8 cellular contexts compared by ENCODE assay signal in genomic region chr14:21024668-21025373, GRCh38. TPM values are rescaled to one million over a fixed set of nuclear protein-coding genes. Genes with fewer than 3 reads are reported as not detected.
DNase-seq lines count a peak whose midpoint lies in the region; ATAC-seq and TF ChIP-seq lines count a peak whose summit lies in the region.

NDRG2 (minus strand) TSS chr14:21025061; CDS start chr14:21023315, 1,746 bp downstream.

- TF ChIP-seq CTCF in PC-9 (conservative IDR thresholded peaks at IDR 0.05): no peak

- DNase-seq in GM23248 (peak; percentile 37), PC-9 (peak in 1 of 2 experiments; percentile 56), foreskin melanocyte (peak; percentile 6)
- peak; percentile 90 for DNase-seq in activated effector memory CD4-positive, alpha-beta T cell treated with anti-CD3 and anti-CD28 coated beads, Interleukin-2, amount 50 U/mL, for 16 hours
- DNase-seq in stimulated activated naive CD8-positive, alpha-beta T cell treated with anti-CD3 and anti-CD28 coated beads, Interleukin-15, amount 100 ng/mL, for 72 hours: peak; percentile 57 to 61

- H4K20me1 ChIP-seq in GM23248 (ENCODE audit: insufficient read depth) (no peaks in the 10 kb centered on the region), PC-9 (ENCODE audit: insufficient read depth) (no peaks in the 10 kb centered on the region)

- H3K4me2 ChIP-seq in GM23248 (ENCODE audit: unreplicated experiment) (peak within 1 kb of the TSS; percentile 68), PC-9 (peak within 1 kb of the TSS; percentile 74)

- H3K4me3 ChIP-seq in ACC112 (ENCODE audit: low read depth, low read length): peak within 1 kb of the TSS; percentile 75
- H3K4me3 ChIP-seq in GM23248: peak within 1 kb of the TSS; percentile 51
- H3K4me3 ChIP-seq in PC-9: peak within 1 kb of the TSS; percentile 59
- peak within 1 kb of the TSS; percentile 41 for H3K4me3 ChIP-seq in neuron (ENCODE audit: low read length)

- H3K27me3 ChIP-seq in ACC112 (ENCODE audit: insufficient read depth, low read length) (peaks cover 80% of the 10 kb centered on the region), GM23248 (replicated peaks; ENCODE audit: insufficient read depth) (peaks cover 32% of the 10 kb centered on the region), PC-9 (ENCODE audit: insufficient read depth, low read depth) (no peaks in the 10 kb centered on the region), neuron (ENCODE audit: insufficient read depth, low read length) (peaks cover 59% of the 10 kb centered on the region)

- H3K9me2 ChIP-seq in GM23248 (ENCODE audit: insufficient read depth): no peaks in the 10 kb centered on the region
- no peaks in the 10 kb centered on the region for H3K9me2 ChIP-seq in PC-9 (ENCODE audit: insufficient read depth)

- in situ Hi-C loops in GM23248 (cut with MboI): no loop called here

- BruUV-seq in PC-9 (replicated peaks; lab: Mats Ljungman, UMichigan): no TSS peak

- no peaks in the 10 kb centered on the region for H3K79me2 ChIP-seq in ACC112 (ENCODE audit: control insufficient read depth, insufficient read depth, low read length, unreplicated experiment)
- no peaks in the 10 kb centered on the region for H3K79me2 ChIP-seq in GM23248 (ENCODE audit: insufficient read depth)
- H3K79me2 ChIP-seq in PC-9 (ENCODE audit: low read depth): no peaks in the 10 kb centered on the region

- H3K36me3 ChIP-seq in ACC112 (ENCODE audit: insufficient read depth, low read length) (no peaks in the 10 kb centered on the region), GM23248 (ENCODE audit: low read depth) (no peaks in the 10 kb centered on the region), PC-9 (ENCODE audit: low read depth) (no peaks in the 10 kb centered on the region), neuron (ENCODE audit: insufficient read depth, low read length) (no peaks in the 10 kb centered on the region)

- no peaks in the 10 kb centered on the region for H3K9me3 Mint-ChIP-seq in stimulated activated naive CD8-positive, alpha-beta T cell treated with anti-CD3 and anti-CD28 coated beads, Interleukin-15, amount 100 ng/mL, for 72 hours

- no peaks in the 10 kb centered on the region for H3K9me3 ChIP-seq in GM23248 (ENCODE audit: low read depth)
- no peaks in the 10 kb centered on the region for H3K9me3 ChIP-seq in PC-9 (ENCODE audit: insufficient read depth, low read depth)
- H3K9me3 ChIP-seq in neuron (ENCODE audit: low read length): no peaks in the 10 kb centered on the region

- H3K4me3 Mint-ChIP-seq in stimulated activated naive CD8-positive, alpha-beta T cell treated with anti-CD3 and anti-CD28 coated beads, Interleukin-15, amount 100 ng/mL, for 72 hours: peak within 1 kb of the TSS; percentile 85 to 89

- intact Hi-C loops in PC-9 (cut with micrococcal nuclease; ENCODE audit: unreplicated experiment): no loop called here

- H3K4me1 ChIP-seq in ACC112 (ENCODE audit: control insufficient read depth, insufficient read depth, low read length, unreplicated experiment) (no peaks in the 10 kb centered on the region), GM23248 (ENCODE audit: insufficient read depth) (no peaks in the 10 kb centered on the region), PC-9 (replicated peaks; ENCODE audit: insufficient read depth) (0 out of 2 replicates have a peak, but pooled peaks cover 6% of the 10 kb centered on the region), neuron (ENCODE audit: insufficient read depth, low read length) (peaks cover 10% of the 10 kb centered on the region)

- H3K4me1 Mint-ChIP-seq in stimulated activated naive CD8-positive, alpha-beta T cell treated with anti-CD3 and anti-CD28 coated beads, Interleukin-15, amount 100 ng/mL, for 72 hours: peaks cover 33% of the 10 kb centered on the region

- no peaks in the 10 kb centered on the region for H3K27me3 Mint-ChIP-seq in stimulated activated naive CD8-positive, alpha-beta T cell treated with anti-CD3 and anti-CD28 coated beads, Interleukin-15, amount 100 ng/mL, for 72 hours

- POLR2A ChIA-PET in PC-9 (lab: Charles Lee; ENCODE audit: unreplicated experiment): no interaction called here

- no peaks in the 10 kb centered on the region for H3F3A ChIP-seq in GM23248 (ENCODE audit: insufficient read depth)
- H3F3A ChIP-seq in PC-9 (ENCODE audit: insufficient read depth, low read depth): no peaks in the 10 kb centered on the region

- no peak within 1 kb of the TSS for H3K9ac ChIP-seq in GM23248

- 1 to 3% methylated on average over 15 to 60 of the region's 68 CpGs for WGBS in GM23248 (ENCODE audit: low coverage in 1 of 2, low lambda C conversion rate in 2 of 2, missing lambda C conversion rate in 2 of 2), 2 experiments

- H3K27ac ChIP-seq in ACC112 (ENCODE audit: low read depth, low read length): no peak within 1 kb of the TSS
- H3K27ac ChIP-seq in GM23248: no peak within 1 kb of the TSS
- no peak within 1 kb of the TSS for H3K27ac ChIP-seq in PC-9

- H3K27ac Mint-ChIP-seq in stimulated activated naive CD8-positive, alpha-beta T cell treated with anti-CD3 and anti-CD28 coated beads, Interleukin-15, amount 100 ng/mL, for 72 hours: peak within 1 kb of the TSS; percentile 67 to 74

- peak; percentile 82 for ATAC-seq in stimulated activated naive CD8-positive, alpha-beta T cell treated with anti-CD3 and anti-CD28 coated beads, Interleukin-15, amount 100 ng/mL, for 72 hours
- no peak for ATAC-seq in HG03196 (IDR thresholded peaks at IDR 0.05; ENCODE audit: unreplicated experiment)

- H2AFZ ChIP-seq in ACC112 (ENCODE audit: low read length, unreplicated experiment): peak within 1 kb of the TSS; percentile 95
- 0 out of 2 replicates have a peak within 1 kb of the TSS, but pooled peaks have one; percentile 18 for H2AFZ ChIP-seq in GM23248
- H2AFZ ChIP-seq in PC-9: peak within 1 kb of the TSS; percentile 79
- H2AFZ ChIP-seq in neuron (ENCODE audit: low read depth, low read length): peak within 1 kb of the TSS; percentile 69

- CTCF ChIA-PET in PC-9 (lab: Charles Lee): no interaction called here

RNA-seq across cellular contexts. Expression of gene NDRG2, which starts in this region (rescaled TPM):
- 2.8 TPM in 1 of 2 replicates, not detected in the other for total RNA-seq in GM23248 (2014; rRNA removed; shearing (Covaris generic))
- 0.28 and 0.85 TPM in 2 replicates for polyA plus RNA-seq in GM23248 (2016; fragmentation: Nextera tagmentation; extraction: Ambion mirVana)
- 12.2 and 14.6 TPM in 2 replicates for total RNA-seq in PC-9 (2021)

Comparison
In these comparisons a context has a peak if more than half of its experiments do, and no peak if none do; other contexts are left out.
1. H2AFZ ChIP-seq: peak in every context shown above with its lines; median percentile 95 in ACC112; 79 in PC-9; 69 in neuron; 18 in GM23248.